ENCODE assay signal across 8 cellular contexts in the genomic region with DNA sequence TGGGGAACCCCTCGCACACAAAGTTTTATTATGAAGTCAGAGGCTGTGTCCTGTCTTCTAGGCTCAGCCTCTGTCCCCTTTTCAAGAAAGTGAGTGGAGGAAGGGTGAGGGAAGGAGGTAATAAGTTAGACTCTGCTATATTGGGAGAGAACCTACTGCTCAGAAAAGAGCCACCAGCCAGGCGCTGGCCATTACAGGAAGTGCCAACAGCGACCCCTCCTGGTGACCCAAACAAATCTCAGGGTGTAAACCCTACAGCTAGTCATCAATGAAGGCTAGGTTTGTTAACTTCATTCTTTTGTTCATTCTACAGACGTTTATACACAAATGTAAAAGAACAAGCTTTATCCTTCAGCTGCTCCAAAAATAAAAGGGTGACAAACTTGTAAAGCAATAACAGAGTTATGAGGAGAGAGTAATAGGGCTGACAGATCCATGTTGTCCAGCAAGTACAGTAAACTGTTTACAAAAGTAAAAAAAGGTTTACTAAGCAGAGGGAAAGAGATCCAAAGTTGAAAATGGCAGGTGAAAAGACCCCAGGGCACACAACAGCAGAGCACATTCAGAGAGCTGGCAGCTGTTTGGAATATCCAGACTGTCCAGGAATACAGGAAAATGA.
DNase-seq lines count a peak whose midpoint lies in the region; ATAC-seq, FAIRE-seq and TF ChIP-seq lines count a peak whose summit lies in the region.

No MANE protein-coding gene starts in this region.

- no peaks in the 10 kb centered on the region for H3K9me3 ChIP-seq in WERI-Rb-1 (ENCODE audit: severe bottlenecking)

- DNase-seq in WERI-Rb-1: peak; percentile 66
- peak; percentile 67 for DNase-seq in iPS-NIHi11 (ENCODE audit: low spot score)
- DNase-seq in stimulated activated naive CD8-positive, alpha-beta T cell treated with anti-CD3 and anti-CD28 coated beads, Interleukin-15, amount 100 ng/mL, for 72 hours: peak; percentile 27 to 34
- no peak for DNase-seq in globus pallidus (ENCODE audit: low spot score)

- no peak overlapping the region for H3K9ac ChIP-seq in KMS-11

- H3K27me3 ChIP-seq in KMS-11 (ENCODE audit: insufficient read depth, low read depth) (no peaks in the 10 kb centered on the region), WERI-Rb-1 (ENCODE audit: insufficient read depth, low read depth, severe bottlenecking) (peaks cover 82% of the 10 kb centered on the region)

- H2AFZ ChIP-seq in KMS-11 (ENCODE audit: low read depth): 0 out of 2 replicates have a peak overlapping the region, but pooled peaks have one; percentile 4

- peak; percentile 25 for FAIRE-seq in A204.1 (lab: Jason Lieb, UNC)

- H3K4me3 Mint-ChIP-seq in stimulated activated naive CD8-positive, alpha-beta T cell treated with anti-CD3 and anti-CD28 coated beads, Interleukin-15, amount 100 ng/mL, for 72 hours: no peak overlapping the region

- H3K79me2 ChIP-seq in KMS-11 (ENCODE audit: insufficient read depth, low read depth): no peaks in the 10 kb centered on the region

- peak; percentile 67 for ATAC-seq in stimulated activated naive CD8-positive, alpha-beta T cell treated with anti-CD3 and anti-CD28 coated beads, Interleukin-15, amount 100 ng/mL, for 72 hours
- no peak for ATAC-seq in HG02610 (IDR thresholded peaks at IDR 0.05; ENCODE audit: unreplicated experiment)

- no peak overlapping the region for H3K4me3 ChIP-seq in KMS-11 (IDR thresholded peaks at IDR 0.05; ENCODE audit: insufficient read depth, low read depth, low read length)
- no peak overlapping the region for H3K4me3 ChIP-seq in WERI-Rb-1 (ENCODE audit: low read depth, low read length)

- no peak overlapping the region for H3K27ac ChIP-seq in KMS-11
- H3K27ac ChIP-seq in WERI-Rb-1: no peak overlapping the region

- TF ChIP-seq CTCF in GM12873 (IDR thresholded peaks at IDR 0.05; ENCODE audit: insufficient read depth, low read depth, low read length, missing control alignments) (peak; percentile 76), KMS-11 (conservative IDR thresholded peaks at IDR 0.05; ENCODE audit: low read depth, low read length) (peak; percentile 89), WERI-Rb-1 (IDR thresholded peaks at IDR 0.05; ENCODE audit: low read depth, low read length) (peak; percentile 83)

- peaks cover 82% of the 10 kb centered on the region for H3K27me3 Mint-ChIP-seq in stimulated activated naive CD8-positive, alpha-beta T cell treated with anti-CD3 and anti-CD28 coated beads, Interleukin-15, amount 100 ng/mL, for 72 hours

- H3K4me2 ChIP-seq in KMS-11: no peak overlapping the region

- no peaks in the 10 kb centered on the region for H3K9me3 Mint-ChIP-seq in stimulated activated naive CD8-positive, alpha-beta T cell treated with anti-CD3 and anti-CD28 coated beads, Interleukin-15, amount 100 ng/mL, for 72 hours

- no peak overlapping the region for H3K27ac Mint-ChIP-seq in stimulated activated naive CD8-positive, alpha-beta T cell treated with anti-CD3 and anti-CD28 coated beads, Interleukin-15, amount 100 ng/mL, for 72 hours

- no peaks in the 10 kb centered on the region for H3K36me3 ChIP-seq in KMS-11 (ENCODE audit: insufficient read depth)
- H3K36me3 ChIP-seq in WERI-Rb-1: no peaks in the 10 kb centered on the region

- no peaks in the 10 kb centered on the region for H3K4me1 ChIP-seq in KMS-11 (ENCODE audit: low read depth, poor library complexity, severe bottlenecking)

- no peaks in the 10 kb centered on the region for H3K4me1 Mint-ChIP-seq in stimulated activated naive CD8-positive, alpha-beta T cell treated with anti-CD3 and anti-CD28 coated beads, Interleukin-15, amount 100 ng/mL, for 72 hours

- H4K20me1 ChIP-seq in KMS-11 (ENCODE audit: insufficient read depth): no peaks in the 10 kb centered on the region
